17 cellular contexts compared by ENCODE assay signal in genomic region chr2:101440127-101440738, GRCh38. TPM values are rescaled to one million over a fixed set of nuclear protein-coding genes. Genes with fewer than 3 reads are reported as not detected.
DNase-seq lines count a peak whose midpoint lies in the region; ATAC-seq, FAIRE-seq and TF ChIP-seq lines count a peak whose summit lies in the region.
"Had no signal": no experiment of that assay in that cellular context is flagged by ENCODE, and none has a peak within 500 bp of the region (broad histone marks: within the 10 kb centered on the region; RNA-seq: fewer than 3 reads in every experiment).

No MANE protein-coding gene starts in this region.

- H3K9ac ChIP-seq in DND-41 (ENCODE audit: low read depth, low read length) (peak overlapping the region; percentile 17; the same call in 1 of the 2 replicates), endothelial cell of umbilical vein (replicated peaks; ENCODE audit: extremely low read depth, insufficient read depth, low read length) (no peak overlapping the region)

- H3K9me3 ChIP-seq in DND-41 (ENCODE audit: insufficient read depth, low read length, severe bottlenecking) (no peaks in the 10 kb centered on the region), endothelial cell of umbilical vein (replicated peaks; ENCODE audit: control insufficient read depth, insufficient read depth, low read length) (no peaks in the 10 kb centered on the region), mesodermal cell (ENCODE audit: control insufficient read depth, low read length) (no peaks in the 10 kb centered on the region)
- H3K9me3 ChIP-seq: adrenal gland had no signal

- H3K4me1 ChIP-seq in DND-41 (ENCODE audit: insufficient read depth, low read length) = peaks cover 54% of the 10 kb centered on the region
- peaks cover 15% of the 10 kb centered on the region for H3K4me1 ChIP-seq in endothelial cell of umbilical vein (ENCODE audit: control insufficient read depth, extremely low read depth, insufficient read depth, low read length)
- peaks cover 2% of the 10 kb centered on the region for H3K4me1 ChIP-seq in mesodermal cell (ENCODE audit: control insufficient read depth, insufficient read depth, low read length, poor library complexity, severe bottlenecking)
- H3K4me1 ChIP-seq: adrenal gland had no signal

- WGBS in mesodermal cell (ENCODE audit: insufficient coverage in 2 of 2), 2 experiments = 94 to 97% methylated on average over 5 to 7 of the region's 8 CpGs

- H3K79me2 ChIP-seq in DND-41 (ENCODE audit: insufficient read depth, low read length) (peaks cover 14% of the 10 kb centered on the region; the same call in 1 of the 2 replicates), endothelial cell of umbilical vein (ENCODE audit: control insufficient read depth, insufficient read depth, low read length) (no peaks in the 10 kb centered on the region)

- no peaks in the 10 kb centered on the region for H3K9me1 ChIP-seq in endothelial cell of umbilical vein (replicated peaks; ENCODE audit: control insufficient read depth, extremely low read depth, insufficient read depth, low read length)

- H3K27ac ChIP-seq in DND-41 (ENCODE audit: low read length) = peak overlapping the region; percentile 78
- H3K27ac ChIP-seq in endothelial cell of umbilical vein (ENCODE audit: insufficient read depth, low read depth, low read length) = no peak overlapping the region
- peak overlapping the region; percentile 36 for H3K27ac ChIP-seq in mesodermal cell (ENCODE audit: low read depth, low read length, severe bottlenecking)
- H3K27ac ChIP-seq: adrenal gland had no signal

- H3K36me3 ChIP-seq in DND-41 (ENCODE audit: insufficient read depth, low read length) = peaks cover 6% of the 10 kb centered on the region
- H3K36me3 ChIP-seq in endothelial cell of umbilical vein (ENCODE audit: control insufficient read depth in 2 of 2, extremely low read depth in 1 of 2, insufficient read depth in 2 of 2, low read length in 2 of 2) = no peaks in the 10 kb centered on the region
- H3K36me3 ChIP-seq in mesodermal cell (ENCODE audit: control insufficient read depth, insufficient read depth, low read length) = no peaks in the 10 kb centered on the region
- H3K36me3 ChIP-seq: adrenal gland had no signal

- DNase-seq in DND-41 = peak; percentile 81
- peak; percentile 51 for DNase-seq in NB4 (ENCODE audit: low read depth)
- DNase-seq in endothelial cell of umbilical vein (ENCODE audit: low read depth, low spot score) = peak; percentile 86
- no peak for DNase-seq in stimulated activated naive CD4-positive, alpha-beta T cell treated with Interleukin-2 at 50 U/mL for 16 hours (lab: John Stamatoyannopoulos, UW)
- no peak for DNase-seq in omental fat pad (ENCODE audit: low spot score)
- no peak for DNase-seq in activated gamma-delta T cell treated with Interleukin-2 at 50 U/mL for 16 hours
- no peak for DNase-seq in NCI-H1930 (lab: John Stamatoyannopoulos, UW)
- DNase-seq: activated CD4-positive, alpha-beta T cell treated with anti-CD3 and anti-CD28 coated beads, Interleukin-2, amount 10 ng/mL, durations not matched to agents 24 days and 14 days; adrenal gland; H9; Karpas-422; NCI-H1694; NCI-H774; posterior cingulate gyrus; RPMI8226 had no signal

- FAIRE-seq in endothelial cell of umbilical vein (lab: Jason Lieb, UNC) = no peak

- H3K27me3 ChIP-seq in DND-41 (ENCODE audit: insufficient read depth, low read length, poor library complexity) (no peaks in the 10 kb centered on the region), endothelial cell of umbilical vein (ENCODE audit: control insufficient read depth in 2 of 2, insufficient read depth in 2 of 2, low read length in 2 of 2) (no peaks in the 10 kb centered on the region)
- H3K27me3 ChIP-seq: adrenal gland had no signal

- H2AFZ ChIP-seq in DND-41 (ENCODE audit: low read depth, low read length) (0 out of 2 replicates have a peak overlapping the region, but pooled peaks have one; percentile 21), endothelial cell of umbilical vein (ENCODE audit: low read depth, low read length) (no peak overlapping the region)

- CTCF ChIA-PET in endothelial cell of umbilical vein (lab: Charles Lee) = no interaction called here

- no TSS peak for BruUV-seq in endothelial cell of umbilical vein (replicated peaks; lab: Mats Ljungman, UMichigan)

- TF ChIP-seq POLR2A in NB4 (IDR thresholded peaks at IDR 0.05; ENCODE audit: extremely low read depth, insufficient read length) (no peak), endothelial cell of umbilical vein (IDR thresholded peaks at IDR 0.05; ENCODE audit: low read depth, low read length) (no peak)

- H3K4me2 ChIP-seq in DND-41 (ENCODE audit: insufficient read depth, low read length) (peak overlapping the region; percentile 52), endothelial cell of umbilical vein (ENCODE audit: insufficient read depth, low read length) (no peak overlapping the region)

- TF ChIP-seq CTCF in DND-41 (IDR thresholded peaks at IDR 0.05; ENCODE audit: borderline replicate concordance, extremely low read depth, low read length, poor library complexity, severe bottlenecking) = no peak
- TF ChIP-seq CTCF in NB4 (IDR thresholded peaks at IDR 0.05; ENCODE audit: low read depth, low read length) = no peak
- TF ChIP-seq CTCF in endothelial cell of umbilical vein (IDR thresholded peaks at IDR 0.05; ENCODE audit: extremely low read depth in 1 of 2, insufficient read depth in 1 of 2, low read depth in 1 of 2, low read length in 2 of 2) = no peak
- TF ChIP-seq CTCF in omental fat pad (IDR thresholded peaks at IDR 0.05) = no peak

- POLR2A ChIA-PET in endothelial cell of umbilical vein (lab: Charles Lee) = no interaction called here

- H3K4me3 ChIP-seq in DND-41 (ENCODE audit: low read depth in 1 of 2, low read length in 2 of 2) = peak overlapping the region in 1 of 2 experiments; percentile 17; a peak in 1 of 4 replicates
- no peak overlapping the region for H3K4me3 ChIP-seq in NB4 (ENCODE audit: low read depth, low read length)
- H3K4me3 ChIP-seq in endothelial cell of umbilical vein (replicated peaks in 1 of 3; ENCODE audit: insufficient read depth in 1 of 3, low read depth in 1 of 3, low read length in 3 of 3) = no peak overlapping the region
- no peak overlapping the region for H3K4me3 ChIP-seq in mesodermal cell (ENCODE audit: extremely low read depth, insufficient read depth, low read length, poor library complexity, severe bottlenecking)
- H3K4me3 ChIP-seq: adrenal gland had no signal

- dilution Hi-C loops in endothelial cell of umbilical vein (cut with MboI; ENCODE audit: extremely low pct_ligation_motif_present, low sequenced_read_pairs) = no loop called here

- ATAC-seq in DND-41 (ENCODE audit: insufficient read depth, low read depth) (peak; percentile 89), omental fat pad (ENCODE audit: low FRiP score) (no peak)

- no peaks in the 10 kb centered on the region for H4K20me1 ChIP-seq in DND-41 (ENCODE audit: insufficient read depth, low read length)
- no peaks in the 10 kb centered on the region for H4K20me1 ChIP-seq in endothelial cell of umbilical vein (replicated peaks; ENCODE audit: control insufficient read depth, extremely low read depth, insufficient read depth, low read length)

- intact Hi-C loops in endothelial cell of umbilical vein (cut with micrococcal nuclease) = no loop called here

TF ChIP-seq in endothelial cell of umbilical vein, 7 proteins besides CTCF, POLR2A, EP300 and RAD21:
- TF ChIP-seq POLR2AphosphoS5 (IDR thresholded peaks at IDR 0.05; ENCODE audit: insufficient read depth, low read depth, low read length) (no peak), MAX (IDR thresholded peaks at IDR 0.05; ENCODE audit: insufficient read depth, insufficient read length) (no peak), FOS (IDR thresholded peaks at IDR 0.05; ENCODE audit: borderline replicate concordance, insufficient read depth, low read length) (no peak), EZH2 (IDR thresholded peaks at IDR 0.05; ENCODE audit: borderline replicate concordance, low read depth, low read length, severe bottlenecking) (no peak), GATA2 (IDR thresholded peaks at IDR 0.05; ENCODE audit: insufficient read depth, insufficient read length, low read depth, low read length) (no peak), JUN (IDR thresholded peaks at IDR 0.05; ENCODE audit: borderline replicate concordance, insufficient read depth, insufficient read length, low read depth) (no peak), MYC (IDR thresholded peaks at IDR 0.05; ENCODE audit: low read depth, low read length) (no peak)

RNA-seq across cellular contexts. Expression of gene RFX8, which starts 34.7 kb away (rescaled TPM):
- total RNA-seq in endothelial cell of umbilical vein (0.46 and 1.00 TPM in 2 replicates), omental fat pad (1 to 10 TPM in 2 of 4 donors, not detected in 2; 2.6 to 3.9 TPM)
- 0.16 and 0.21 TPM in 2 replicates for polyA plus RNA-seq in endothelial cell of umbilical vein
- polyA plus RNA-seq in endothelial cell of umbilical vein (2011; cell fraction: cytosol; rRNA removed) = 0.05 TPM in 1 of 2 replicates, not detected in the other
- polyA plus RNA-seq in endothelial cell of umbilical vein (2011; cell fraction: nucleus; rRNA removed) = 0.88 and 1.2 TPM in 2 replicates
- 0.09 TPM in 1 of 2 replicates, not detected in the other for polyA plus RNA-seq in endothelial cell of umbilical vein (2012)
- polyA minus RNA-seq in endothelial cell of umbilical vein = 0.32 TPM in 1 of 2 replicates, not detected in the other
- not detected for polyA minus RNA-seq in endothelial cell of umbilical vein (2011; cell fraction: cytosol; rRNA and poly(A)+ RNA removed)
- polyA minus RNA-seq in endothelial cell of umbilical vein (2011; cell fraction: nucleus; rRNA and poly(A)+ RNA removed) = 0.29 TPM in 1 of 2 replicates, not detected in the other
- polyA plus RNA-seq in mesodermal cell (2013, experiment 1 of 2) = 1.3 TPM
- 0.86 TPM for polyA plus RNA-seq in mesodermal cell (2013, experiment 2 of 2)

RNA-seq across cellular contexts. Expression of gene CREG2, which starts 52.9 kb away (rescaled TPM):
- 0.88 and 2.0 TPM in 2 replicates for total RNA-seq in endothelial cell of umbilical vein
- polyA plus RNA-seq in endothelial cell of umbilical vein = 0.48 and 0.67 TPM in 2 replicates
- polyA plus RNA-seq in endothelial cell of umbilical vein (2011; cell fraction: cytosol; rRNA removed) = 0.44 and 0.61 TPM in 2 replicates
- polyA plus RNA-seq in endothelial cell of umbilical vein (2011; cell fraction: nucleus; rRNA removed) = 0.18 and 0.21 TPM in 2 replicates
- polyA plus RNA-seq in endothelial cell of umbilical vein (2012) = 0.27 and 1.4 TPM in 2 replicates
- 0.87 TPM in 1 of 2 replicates, not detected in the other for polyA minus RNA-seq in endothelial cell of umbilical vein
- polyA minus RNA-seq in endothelial cell of umbilical vein (2011; cell fraction: cytosol; rRNA and poly(A)+ RNA removed) = 43.4 TPM
- polyA minus RNA-seq in endothelial cell of umbilical vein (2011; cell fraction: nucleus; rRNA and poly(A)+ RNA removed) = 0.38 TPM in 1 of 2 replicates, not detected in the other
- 3.9 TPM for polyA plus RNA-seq in mesodermal cell (2013, experiment 1 of 2)
- 2.5 TPM for polyA plus RNA-seq in mesodermal cell (2013, experiment 2 of 2)
- under 1 TPM in 1 of 4 donors, not detected in 3; 0.09 TPM for total RNA-seq in omental fat pad
- total RNA-seq: activated CD4-positive, alpha-beta T cell treated with anti-CD3 and anti-CD28 coated beads, Interleukin-2, amount 10 ng/mL, durations not matched to agents 24 days and 14 days; mononuclear cell had no signal

Comparison
In these comparisons a context has a peak if more than half of its experiments do, and no peak if none do; other contexts are left out.
1. DNase-seq: peak in DND-41 (single experiment), NB4 (single experiment) and endothelial cell of umbilical vein (single experiment); none in stimulated activated naive CD4-positive, alpha-beta T cell treated with Interleukin-2 at 50 U/mL for 16 hours (single experiment), omental fat pad (single experiment), activated gamma-delta T cell treated with Interleukin-2 at 50 U/mL for 16 hours (single experiment) and NCI-H1930 (0 of 2).